ENCODE assay signal across 8 cellular contexts in genomic region chr1:2577565-2578075, GRCh38. TPM values are rescaled to one million over a fixed set of nuclear protein-coding genes. Genes with fewer than 3 reads are reported as not detected.
DNase-seq lines count a peak whose midpoint lies in the region; ATAC-seq and TF ChIP-seq lines count a peak whose summit lies in the region.
"Not testable (repeated sequence)": the region's sequence is repeated elsewhere in the genome, so short reads cannot be mapped to it uniquely, and the experiment has no call there.

No MANE protein-coding gene starts in this region.

- not testable (repeated sequence) for H3K27me3 ChIP-seq in Panc1 (ENCODE audit: control insufficient read depth, insufficient read depth, low read length); naive thymus-derived CD4-positive, alpha-beta T cell (ENCODE audit: control insufficient read depth in 2 of 2, insufficient read depth in 2 of 2, low read length in 2 of 2)

- peaks cover 0 to 34% (median 8%) of the 10 kb centered on the region in 5 donors for H3K36me3 Mint-ChIP-seq in naive thymus-derived CD4-positive, alpha-beta T cell

- BruUV-seq in Panc1 (replicated peaks; lab: Mats Ljungman, UMichigan): not testable (repeated sequence)

- H3K27ac ChIP-seq in Panc1 (ENCODE audit: low read length): peak overlapping the region; percentile 62; the same call in 1 of the 2 replicates
- peak overlapping the region; percentile 98 for H3K27ac ChIP-seq in naive thymus-derived CD4-positive, alpha-beta T cell (ENCODE audit: low read depth, low read length)

- peaks cover 3 to 20% (median 9%) of the 10 kb centered on the region in 11 donors for H3K9me3 Mint-ChIP-seq in naive thymus-derived CD4-positive, alpha-beta T cell

- not testable (repeated sequence) for H3K4me3 ChIP-seq in Panc1 (ENCODE audit: low read depth in 2 of 2, low read length in 2 of 2)
- peak overlapping the region; percentile 58 for H3K4me3 ChIP-seq in naive thymus-derived CD4-positive, alpha-beta T cell (ENCODE audit: low read length)

- in situ Hi-C loops in Panc1 (cut with HindIII; ENCODE audit: low pct_unique_long_range_greater_than_20kb, low sequenced_read_pairs): not testable (repeated sequence)

- DNase-seq in GM10248 (ENCODE audit: extremely low spot score): peak; percentile 51
- not testable (repeated sequence) for DNase-seq in Panc1 (ENCODE audit: low read depth, low spot score)
- peak; percentile 73 to 75 for DNase-seq in activated T-cell treated with anti-CD3 and anti-CD28 coated beads, Interleukin-2, amount 50 U/mL, for 48 hours
- peak in 4 of 9 donors; percentile 23 to 72 (median 31) for DNase-seq in naive thymus-derived CD4-positive, alpha-beta T cell
- DNase-seq in stimulated activated naive CD4-positive, alpha-beta T cell (lab: John Stamatoyannopoulos, UW): peak in 5 of 6 experiments; percentile 31 to 56 (median 37)

- not testable (repeated sequence) for H3K36me3 ChIP-seq in Panc1 (ENCODE audit: control insufficient read depth, insufficient read depth, low read length); naive thymus-derived CD4-positive, alpha-beta T cell (ENCODE audit: control insufficient read depth in 2 of 3, insufficient read depth in 3 of 3, low read length in 3 of 3)

- not testable (repeated sequence) for TF ChIP-seq CTCF in GM10248 (IDR thresholded peaks at IDR 0.05; ENCODE audit: control extremely low read depth, extremely low read depth, low read depth, missing control alignments); Panc1 (IDR thresholded peaks at IDR 0.05)

- ATAC-seq in GM19455 (IDR thresholded peaks at IDR 0.05; ENCODE audit: unreplicated experiment): peak; percentile 37
- ATAC-seq in HG02970 (IDR thresholded peaks at IDR 0.05; ENCODE audit: low FRiP score, unreplicated experiment): peak; percentile 44
- not testable (repeated sequence) for ATAC-seq in Panc1
- peak; percentile 6 for ATAC-seq in esophagus mucosa
- ATAC-seq in naive thymus-derived CD4-positive, alpha-beta T cell: peak; percentile 46

- CTCF ChIA-PET in GM10248 (lab: Yijun Ruan, JAX): interaction anchor here (1.8 kb wide), 1 partner anchor 16 kb away, joined by 7 read pairs; no protein-coding TSS in a partner anchor
- CTCF ChIA-PET in Panc1 (lab: Charles Lee): not testable (repeated sequence)
- CTCF ChIA-PET in naive thymus-derived CD4-positive, alpha-beta T cell (lab: Charles Lee): interaction anchor here (0.6 to 2.6 kb wide), 4 partner anchors 15 to 847 kb away, joined by 3 to 13 read pairs (median 5); partner anchors contain the start of gene TNFRSF14

- not testable (repeated sequence) for H3K4me1 ChIP-seq in Panc1 (ENCODE audit: control insufficient read depth, insufficient read depth, low read length)
- H3K4me1 ChIP-seq in naive thymus-derived CD4-positive, alpha-beta T cell (ENCODE audit: control insufficient read depth in 2 of 2, insufficient read depth in 2 of 2, low read length in 2 of 2): peaks cover 20 to 33% of the 10 kb centered on the region in 2 donors

- peak overlapping the region; percentile 54 to 84 (median 78) for H3K4me3 Mint-ChIP-seq in naive thymus-derived CD4-positive, alpha-beta T cell

- intact Hi-C loops in Panc1 (cut with micrococcal nuclease; ENCODE audit: unreplicated experiment): not testable (repeated sequence)
- intact Hi-C loops in naive thymus-derived CD4-positive, alpha-beta T cell (cut with micrococcal nuclease): loop anchor here (1.0 kb wide), 7 partner anchors 8 to 263 kb away; partner anchors contain the start of genes TNFRSF14 (in 2 of the 2), PANK4 (in 1 of the 2) and PRXL2B (in 1 of the 2)

- H3K27me3 Mint-ChIP-seq in naive thymus-derived CD4-positive, alpha-beta T cell: not testable (repeated sequence)

- peaks cover 30 to 72% (median 59%) of the 10 kb centered on the region in 7 donors for H3K4me1 Mint-ChIP-seq in naive thymus-derived CD4-positive, alpha-beta T cell

- POLR2A ChIA-PET in GM10248 (lab: Yijun Ruan, JAX): interaction anchor here (0.9 to 1.5 kb wide), 4 partner anchors 19 to 30 kb away, joined by 3 to 6 read pairs (median 4); partner anchors contain the start of gene TNFRSF14
- POLR2A ChIA-PET in Panc1 (lab: Charles Lee): not testable (repeated sequence)
- POLR2A ChIA-PET in naive thymus-derived CD4-positive, alpha-beta T cell (lab: Charles Lee): interaction anchor here (0.7 to 12.2 kb wide), 8 partner anchors 9 to 768 kb away, joined by 3 to 253 read pairs (median 5); partner anchors contain the start of genes PANK4, PRXL2B and TNFRSF14

- peak overlapping the region; percentile 88 to 99 (median 96) for H3K27ac Mint-ChIP-seq in naive thymus-derived CD4-positive, alpha-beta T cell

- H3K9me3 ChIP-seq in Panc1 (ENCODE audit: control insufficient read depth, insufficient read depth, low read depth, low read length); naive thymus-derived CD4-positive, alpha-beta T cell (ENCODE audit: control insufficient read depth in 2 of 3, low read length in 3 of 3): not testable (repeated sequence)

RNA-seq across cellular contexts. Expression of gene PRXL2B, which starts 9.0 kb away (rescaled TPM):
- 17.0 TPM for total RNA-seq in Panc1 (2021; ENCODE audit: unreplicated experiment)
- 23.0 TPM for polyA plus RNA-seq in Panc1 (2012; ENCODE audit: insufficient read length)
- total RNA-seq in esophagus mucosa: 12.7 TPM
- total RNA-seq in naive thymus-derived CD4-positive, alpha-beta T cell: 10 to 100 TPM; 12.3 to 37.0 (median 26.7) TPM
- polyA plus RNA-seq in naive thymus-derived CD4-positive, alpha-beta T cell: 10 to 100 TPM; 15.7 to 26.5 TPM

RNA-seq across cellular contexts. Expression of gene TNFRSF14, which starts 21.4 kb away (rescaled TPM):
- total RNA-seq in Panc1 (2021; ENCODE audit: unreplicated experiment) (20.1 TPM), esophagus mucosa (12.0 TPM)
- 14.8 TPM for polyA plus RNA-seq in Panc1 (2012; ENCODE audit: insufficient read length)
- total RNA-seq in naive thymus-derived CD4-positive, alpha-beta T cell: 100 to 1,000 TPM; 182 to 253 (median 204) TPM
- 10 to 100 TPM; 52.5 to 65.1 TPM for polyA plus RNA-seq in naive thymus-derived CD4-positive, alpha-beta T cell

RNA-seq across cellular contexts. Expression of gene HES5, which starts 47.6 kb away (rescaled TPM):
- total RNA-seq in Panc1 (2021; ENCODE audit: unreplicated experiment) (not detected), esophagus mucosa (1.3 TPM)
- not detected for polyA plus RNA-seq in Panc1 (2012; ENCODE audit: insufficient read length)
- total RNA-seq in naive thymus-derived CD4-positive, alpha-beta T cell: not detected
- not detected for polyA plus RNA-seq in naive thymus-derived CD4-positive, alpha-beta T cell

RNA-seq across cellular contexts. Expression of gene PANK4, which starts 51.2 kb away (rescaled TPM):
- 35.9 TPM for total RNA-seq in Panc1 (2021; ENCODE audit: unreplicated experiment)
- 26.7 TPM for polyA plus RNA-seq in Panc1 (2012; ENCODE audit: insufficient read length)
- total RNA-seq in esophagus mucosa: 10.1 TPM
- total RNA-seq in naive thymus-derived CD4-positive, alpha-beta T cell: 10 to 100 TPM; 55.8 to 91.2 (median 72.6) TPM
- 10 to 100 TPM; 12.7 to 29.9 TPM for polyA plus RNA-seq in naive thymus-derived CD4-positive, alpha-beta T cell

RNA-seq across cellular contexts. Expression of gene MMEL1, which starts 55.2 kb away (rescaled TPM):
- total RNA-seq in Panc1 (2021; ENCODE audit: unreplicated experiment): 0.46 TPM
- 10.4 TPM for polyA plus RNA-seq in Panc1 (2012; ENCODE audit: insufficient read length)
- total RNA-seq in esophagus mucosa: 2.3 TPM
- total RNA-seq in naive thymus-derived CD4-positive, alpha-beta T cell: 1 to 10 TPM; 2.0 to 3.7 (median 2.5) TPM
- 10 to 100 TPM; 12.5 to 20.5 TPM for polyA plus RNA-seq in naive thymus-derived CD4-positive, alpha-beta T cell
